9 cellular contexts compared by ENCODE assay signal in the genomic region with DNA sequence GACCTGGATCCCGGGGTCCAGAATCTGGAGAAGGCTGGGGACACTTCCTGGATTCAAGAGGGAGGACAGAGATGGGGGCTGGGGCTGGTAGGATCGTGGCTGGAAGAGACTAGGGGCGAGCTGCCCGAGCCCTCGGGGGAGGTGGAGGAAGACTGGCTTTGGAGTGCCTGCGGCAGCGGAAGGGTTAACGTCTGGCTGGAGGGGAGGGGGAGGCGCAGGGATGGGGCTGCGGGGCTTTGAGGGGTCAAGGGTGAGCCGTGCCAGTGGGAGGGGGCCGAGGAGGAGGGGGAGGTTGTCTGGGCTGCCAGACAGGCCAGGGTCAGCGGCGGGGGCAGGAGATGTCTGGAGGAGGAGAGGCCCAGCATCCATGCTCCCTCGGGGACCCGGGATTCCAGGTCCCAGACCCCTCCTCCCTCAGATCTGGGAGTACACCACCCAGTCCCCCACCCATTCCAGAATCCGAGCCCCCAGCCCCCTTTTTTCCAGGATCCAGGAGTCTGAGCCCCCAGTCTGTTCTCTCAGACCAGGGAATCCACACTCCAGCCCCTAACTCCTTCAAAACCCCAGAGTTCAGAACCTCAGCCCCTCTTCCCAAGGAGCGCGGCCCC. TPM values are rescaled to one million over a fixed set of nuclear protein-coding genes. Genes with fewer than 3 reads are reported as not detected.
DNase-seq lines count a peak whose midpoint lies in the region; ATAC-seq, FAIRE-seq and TF ChIP-seq lines count a peak whose summit lies in the region.
"Had no signal": no experiment of that assay in that cellular context is flagged by ENCODE, and none has a peak within 500 bp of the region (broad histone marks: within the 10 kb centered on the region; RNA-seq: fewer than 3 reads in every experiment).

No MANE protein-coding gene starts in this region.

- peak overlapping the region; percentile 82 for H3K4me3 Mint-ChIP-seq in activated naive CD8-positive, alpha-beta T cell treated with anti-CD3 and anti-CD28 coated beads for 36 hours
- H3K4me3 Mint-ChIP-seq in progenitor cell of endocrine pancreas (ENCODE audit: low read depth) = peak overlapping the region; percentile 85

- ATAC-seq in left ventricle myocardium superior = peak; percentile 1
- no peak for ATAC-seq in HG02763 (IDR thresholded peaks at IDR 0.05; ENCODE audit: unreplicated experiment)

- H3K4me3 ChIP-seq in AG04449 (ENCODE audit: low read depth, low read length) = peak overlapping the region; percentile 96

- CTCF ChIA-PET in AG04449 (lab: Yijun Ruan, JAX) = interaction anchor here (1.5 kb wide), 1 partner anchor 14 kb away, joined by 4 read pairs; no protein-coding TSS in a partner anchor
- CTCF ChIA-PET in HEK293T (lab: Yijun Ruan, JAX) = no interaction called here

- POLR2A ChIA-PET in AG04449 (lab: Yijun Ruan, JAX) (interaction anchor here (1.4 to 1.5 kb wide), 3 partner anchors 14 to 330 kb away, joined by 3 to 7 read pairs (median 6); a partner anchor contains a TSS), HEK293T (lab: Yijun Ruan, JAX) (interaction anchor here (1.0 to 4.1 kb wide), 3 partner anchors 12 to 29 kb away, joined by 4 to 31 read pairs (median 11); no protein-coding TSS in a partner anchor)

- TF ChIP-seq CTCF in AG04449 (IDR thresholded peaks at IDR 0.05; ENCODE audit: insufficient read depth, low read length, missing control alignments) = no peak
- no peak for TF ChIP-seq CTCF in progenitor cell of endocrine pancreas (IDR thresholded peaks at IDR 0.05; ENCODE audit: unreplicated experiment)

- H3K9me3 Mint-ChIP-seq in activated naive CD8-positive, alpha-beta T cell treated with anti-CD3 and anti-CD28 coated beads for 36 hours = peaks cover 5% of the 10 kb centered on the region
- no peaks in the 10 kb centered on the region for H3K9me3 Mint-ChIP-seq in progenitor cell of endocrine pancreas (ENCODE audit: low read depth)

- H3K27me3 Mint-ChIP-seq in activated naive CD8-positive, alpha-beta T cell treated with anti-CD3 and anti-CD28 coated beads for 36 hours = peaks cover 12% of the 10 kb centered on the region
- H3K27me3 Mint-ChIP-seq in progenitor cell of endocrine pancreas = no peaks in the 10 kb centered on the region

- H3K27ac Mint-ChIP-seq in activated naive CD8-positive, alpha-beta T cell treated with anti-CD3 and anti-CD28 coated beads for 36 hours = peak overlapping the region; percentile 55
- peak overlapping the region; percentile 89 for H3K27ac Mint-ChIP-seq in progenitor cell of endocrine pancreas

- intact Hi-C loops in left ventricle myocardium superior (cut with micrococcal nuclease) = no loop called here

- peaks cover 1% of the 10 kb centered on the region for H3K36me3 Mint-ChIP-seq in activated naive CD8-positive, alpha-beta T cell treated with anti-CD3 and anti-CD28 coated beads for 36 hours
- H3K36me3 Mint-ChIP-seq in progenitor cell of endocrine pancreas (ENCODE audit: insufficient read depth) = peaks cover 3% of the 10 kb centered on the region

- no peak for FAIRE-seq in GM12892 (lab: Jason Lieb, UNC)

- TF ChIP-seq POLR2A in GM12892 (IDR thresholded peaks at IDR 0.05; ENCODE audit: low read depth, low read length) = no peak

- no peak for DNase-seq in AG04449 (ENCODE audit: low read depth, low spot score)
- DNase-seq in HEK293T (ENCODE audit: extremely low spot score) = peak; percentile 36
- DNase-seq in activated naive CD8-positive, alpha-beta T cell treated with anti-CD3 and anti-CD28 coated beads for 36 hours = no peak
- peak; percentile 58 for DNase-seq in left ventricle myocardium superior
- peak; percentile 46 for DNase-seq in progenitor cell of endocrine pancreas (ENCODE audit: low spot score, unreplicated experiment)
- DNase-seq in GM12892 (ENCODE audit: insufficient read length) = no peak
- DNase-seq in T1000 (lab: John Stamatoyannopoulos, UW) = no peak

- peaks cover 15% of the 10 kb centered on the region for H3K4me1 Mint-ChIP-seq in activated naive CD8-positive, alpha-beta T cell treated with anti-CD3 and anti-CD28 coated beads for 36 hours
- peaks cover 25% of the 10 kb centered on the region for H3K4me1 Mint-ChIP-seq in progenitor cell of endocrine pancreas (ENCODE audit: low read depth)

TF ChIP-seq in HEK293T, 16 proteins besides CTCF, POLR2A, EP300 and RAD21:
- TF ChIP-seq FOXA1 (IDR thresholded peaks at IDR 0.05) = no peak

RNA-seq across cellular contexts. Expression of a gene that starts 3.3 kb away (rescaled TPM):
- 1 to 10 TPM; 2.0 to 2.1 TPM for total RNA-seq in activated naive CD8-positive, alpha-beta T cell treated with anti-CD3 and anti-CD28 coated beads for 36 hours
- 13.9 TPM for total RNA-seq in left ventricle myocardium superior
- total RNA-seq in progenitor cell of endocrine pancreas = 28.9 and 32.3 TPM in 2 replicates
- 1.1 TPM for polyA plus RNA-seq in GM12892 (2012; ENCODE audit: missing spikeins)

RNA-seq across cellular contexts. Expression of a gene that starts 33.9 kb away (rescaled TPM):
- total RNA-seq in activated naive CD8-positive, alpha-beta T cell treated with anti-CD3 and anti-CD28 coated beads for 36 hours = not detected
- total RNA-seq in left ventricle myocardium superior (3.2 TPM), progenitor cell of endocrine pancreas (not detected in 2 replicates)
- not detected for polyA plus RNA-seq in GM12892 (2012; ENCODE audit: missing spikeins)
- total RNA-seq: pulmonary artery endothelial cell had no signal

RNA-seq across cellular contexts. Expression of a gene that starts 43.2 kb away (rescaled TPM):
- total RNA-seq in activated naive CD8-positive, alpha-beta T cell treated with anti-CD3 and anti-CD28 coated beads for 36 hours = under 1 TPM; 0.14 to 0.36 TPM
- 0.94 TPM for total RNA-seq in left ventricle myocardium superior
- not detected in 2 replicates for total RNA-seq in progenitor cell of endocrine pancreas
- polyA plus RNA-seq in GM12892 (2012; ENCODE audit: missing spikeins) = 3.0 TPM
- total RNA-seq: pulmonary artery endothelial cell had no signal

RNA-seq across cellular contexts. Expression of a gene that starts 59.7 kb away (rescaled TPM):
- total RNA-seq in activated naive CD8-positive, alpha-beta T cell treated with anti-CD3 and anti-CD28 coated beads for 36 hours = not detected
- total RNA-seq in left ventricle myocardium superior (0.84 TPM), progenitor cell of endocrine pancreas (not detected in 2 replicates)
- not detected for polyA plus RNA-seq in GM12892 (2012; ENCODE audit: missing spikeins)
- total RNA-seq: pulmonary artery endothelial cell had no signal

Comparison
In these comparisons a context has a peak if more than half of its experiments do, and no peak if none do; other contexts are left out.
1. DNase-seq: peak in HEK293T (single experiment), left ventricle myocardium superior (single experiment) and progenitor cell of endocrine pancreas (single experiment); none in AG04449 (single experiment), activated naive CD8-positive, alpha-beta T cell treated with anti-CD3 and anti-CD28 coated beads for 36 hours (single experiment), GM12892 (single experiment) and T1000 (single experiment).